ENCODE assay signal across 32 cellular contexts in genomic region chr15:74133703-74134386, GRCh38. TPM values are rescaled to one million over a fixed set of nuclear protein-coding genes. Genes with fewer than 3 reads are reported as not detected.
DNase-seq lines count a peak whose midpoint lies in the region; ATAC-seq, FAIRE-seq and TF ChIP-seq lines count a peak whose summit lies in the region.
"Had no signal": no experiment of that assay in that cellular context is flagged by ENCODE, and none has a peak within 500 bp of the region (broad histone marks: within the 10 kb centered on the region; RNA-seq: fewer than 3 reads in every experiment).

No MANE protein-coding gene starts in this region.

- no peak for DNase-seq in T-helper 1 cell
- no peak for DNase-seq in H9
- peak in 1 of 2 experiments; percentile 69 for DNase-seq in H1 (ENCODE audit: low read depth in 1 of 2, low spot score in 2 of 2)
- DNase-seq in mesendoderm = peak; percentile 52
- DNase-seq in NCI-H146 treated with DMSO at 0.1 percent for 48 hours (lab: John Stamatoyannopoulos, UW; ENCODE audit: unreplicated experiment) = no peak
- no peak for DNase-seq in Caco-2
- DNase-seq: activated T-cell treated with anti-CD3 and anti-CD28 coated beads, Interleukin-2, amount 50 U/mL, for 4 hours; CD8-positive, alpha-beta T cell; GDM1; NCI-H1105; NCI-H2029 treated with DMSO at 0.1 percent for 48 hours; NCI-H2227 treated with DMSO at 0.1 percent for 48 hours; SK-N-SH had no signal

- H2BK120ac ChIP-seq in H9 (ENCODE audit: low read depth, low read length, poor library complexity, severe bottlenecking) (no peak overlapping the region), H1 (replicated peaks; ENCODE audit: low read depth, low read length) (no peak overlapping the region), mesendoderm (ENCODE audit: low read depth, low read length) (no peak overlapping the region)

- H3K36me3 ChIP-seq in H1 (ENCODE audit: control insufficient read depth in 2 of 4, insufficient read depth in 4 of 4, low read length in 3 of 4) = peaks cover 0 to 6% (median 0%) of the 10 kb centered on the region in 4 experiments; a peak in 1 of 8 replicates
- no peaks in the 10 kb centered on the region for H3K36me3 ChIP-seq in mesendoderm (ENCODE audit: control insufficient read depth, insufficient read depth, low read length)
- H3K36me3 ChIP-seq in Caco-2 (ENCODE audit: control insufficient read depth, insufficient read depth, low read length) = no peaks in the 10 kb centered on the region
- H3K36me3 ChIP-seq: ascending aorta had no signal

- TF ChIP-seq EP300 in H1 (IDR thresholded peaks at IDR 0.05; ENCODE audit: borderline replicate concordance in 1 of 2, low read depth in 2 of 2, low read length in 2 of 2) = no peak

- H3K4ac ChIP-seq in H9 (ENCODE audit: low read depth, low read length) (no peak overlapping the region), H1 (replicated peaks; ENCODE audit: insufficient read length, low read depth, low read length) (no peak overlapping the region), mesendoderm (ENCODE audit: low read depth, low read length) (no peak overlapping the region)

- peaks cover 17% of the 10 kb centered on the region for H3K23me2 ChIP-seq in H9 (ENCODE audit: insufficient read length, low read depth, low read length, poor library complexity, severe bottlenecking)
- H3K23me2 ChIP-seq in H1 (ENCODE audit: low read depth, low read length) = peaks cover 34% of the 10 kb centered on the region; the same call in 1 of the 2 replicates

- H4K91ac ChIP-seq in H9 (ENCODE audit: insufficient read length, low read depth, low read length) = no peak overlapping the region
- no peak overlapping the region for H4K91ac ChIP-seq in H1 (replicated peaks; ENCODE audit: insufficient read length, low read length)

- H3K56ac ChIP-seq in H9 (ENCODE audit: insufficient read length, low read depth, low read length) (no peak overlapping the region), H1 (replicated peaks; ENCODE audit: insufficient read length, low read depth, low read length) (no peak overlapping the region), mesendoderm (ENCODE audit: low read length) (no peak overlapping the region)

- H2AFZ ChIP-seq in H9 (ENCODE audit: low read length) (no peak overlapping the region), H1 (ENCODE audit: low read length) (no peak overlapping the region; the same call in 1 of the 2 replicates)

- POLR2A ChIA-PET in H1 (lab: Charles Lee; ENCODE audit: partially characterized antibody) = interaction anchor here (0.9 to 1.5 kb wide), 9 partner anchors 12 to 178 kb away, joined by 3 to 7 read pairs (median 3); partner anchors contain the start of genes ISLR and STRA6
- POLR2A ChIA-PET in Caco-2 (lab: Charles Lee) = no interaction called here

- peak overlapping the region; percentile 34 for H3K27ac Mint-ChIP-seq in T-helper 1 cell treated with Interleukin-12 subunit alpha and Interleukin-12 subunit beta and Interleukin-4 antibody, amounts not matched to agents 30 μg/mL and 1 μg/mL, for 36 hours
- H3K27ac Mint-ChIP-seq in H9 = no peak overlapping the region
- no peak overlapping the region for H3K27ac Mint-ChIP-seq in Caco-2 (ENCODE audit: unreplicated experiment)
- H3K27ac Mint-ChIP-seq: activated naive CD4-positive, alpha-beta T cell treated with anti-CD3 and anti-CD28 coated beads, Interleukin-2, amount 50 U/mL, for 24 hours; CD8-positive, alpha-beta T cell; dendritic cell treated with granulocyte-macrophage colony-stimulating factor and Interleukin-4, amounts not matched to agents 40 ng/mL and 50 ng/mL, for 4 days; T-helper 2 cell treated with Interferon-gamma antibody and Interleukin-4, amounts not matched to agents 5 μg/mL and 100 μg/mL, for 36 hours; type B pancreatic cell had no signal

- no peak for TF ChIP-seq CTCF in H9 (conservative IDR thresholded peaks at IDR 0.05)
- no peak for TF ChIP-seq CTCF in H1 (IDR thresholded peaks at IDR 0.05; ENCODE audit: control extremely low read depth in 1 of 3, insufficient read depth in 1 of 3, low read depth in 1 of 3, low read length in 3 of 3)
- TF ChIP-seq CTCF in Caco-2 (IDR thresholded peaks at IDR 0.05; ENCODE audit: insufficient read depth in 1 of 2, low read depth in 1 of 2, low read length in 1 of 2, severe bottlenecking in 1 of 2, unreplicated experiment in 1 of 2) = no peak

- H3K27me3 ChIP-seq in H9 (ENCODE audit: insufficient read depth, low read length) = peaks cover 71% of the 10 kb centered on the region
- peaks cover 79 to 96% (median 93%) of the 10 kb centered on the region in 4 experiments for H3K27me3 ChIP-seq in H1 (replicated peaks in 1 of 4; ENCODE audit: control insufficient read depth in 3 of 4, extremely low read depth in 1 of 4, insufficient read depth in 3 of 4, low read length in 3 of 4)
- peaks cover 56% of the 10 kb centered on the region for H3K27me3 ChIP-seq in mesendoderm (ENCODE audit: insufficient read depth, low read length, poor library complexity)
- H3K27me3 ChIP-seq in Caco-2 (replicated peaks; ENCODE audit: control insufficient read depth, insufficient read depth, low read length) = peaks cover 6% of the 10 kb centered on the region

- H2BK12ac ChIP-seq in H9 (ENCODE audit: insufficient read length, low read depth, low read length) = no peak overlapping the region
- peak overlapping the region; percentile 92; the same call in 1 of the 2 replicates for H2BK12ac ChIP-seq in H1 (ENCODE audit: low read depth, low read length)

- H3K27me3 Mint-ChIP-seq in T-helper 1 cell treated with Interleukin-12 subunit alpha and Interleukin-12 subunit beta and Interleukin-4 antibody, amounts not matched to agents 30 μg/mL and 1 μg/mL, for 36 hours (ENCODE audit: low read depth) = peaks cover 96% of the 10 kb centered on the region
- H3K27me3 Mint-ChIP-seq in H9 (ENCODE audit: low read depth) (peaks cover 98% of the 10 kb centered on the region), Caco-2 (ENCODE audit: insufficient read depth, unreplicated experiment) (peaks cover 44% of the 10 kb centered on the region)

- H3K9ac ChIP-seq in H9 (ENCODE audit: extremely low read depth, insufficient read length, low read length) = no peak overlapping the region
- H3K9ac ChIP-seq in H1 (replicated peaks in 1 of 4; ENCODE audit: extremely low read depth in 1 of 4, low read depth in 3 of 4, low read length in 3 of 4) = no peak overlapping the region; a peak in 2 of 7 replicates
- no peak overlapping the region for H3K9ac ChIP-seq in mesendoderm (ENCODE audit: low read length)
- H3K9ac ChIP-seq: SK-N-SH had no signal

- BruUV-seq in Caco-2 (replicated peaks; lab: Mats Ljungman, UMichigan) = no TSS peak

- no peak overlapping the region for H2BK5ac ChIP-seq in H9 (ENCODE audit: insufficient read length, low read length)
- H2BK5ac ChIP-seq in H1 (ENCODE audit: low read depth, low read length) = peak overlapping the region; percentile 52; the same call in 1 of the 2 replicates
- no peak overlapping the region for H2BK5ac ChIP-seq in mesendoderm (ENCODE audit: low read length)

- no peak overlapping the region for H3K4me3 Mint-ChIP-seq in T-helper 1 cell treated with Interleukin-12 subunit alpha and Interleukin-12 subunit beta and Interleukin-4 antibody, amounts not matched to agents 30 μg/mL and 1 μg/mL, for 36 hours
- peak overlapping the region in 1 of 2 experiments; percentile 81; a peak in 1 of 5 replicates for H3K4me3 Mint-ChIP-seq in H9
- H3K4me3 Mint-ChIP-seq in Caco-2 (ENCODE audit: unreplicated experiment) = no peak overlapping the region
- H3K4me3 Mint-ChIP-seq: activated naive CD4-positive, alpha-beta T cell treated with anti-CD3 and anti-CD28 coated beads, Interleukin-2, amount 50 U/mL, for 24 hours; activated T-cell treated with anti-CD3 and anti-CD28 coated beads, Interleukin-2, amount 50 U/mL, for 4 hours; CD8-positive, alpha-beta T cell; dendritic cell treated with granulocyte-macrophage colony-stimulating factor and Interleukin-4, amounts not matched to agents 40 ng/mL and 50 ng/mL, for 4 days; T-helper 2 cell treated with Interferon-gamma antibody and Interleukin-4, amounts not matched to agents 5 μg/mL and 100 μg/mL, for 36 hours had no signal

- intact Hi-C loops in Caco-2 (cut with micrococcal nuclease; ENCODE audit: unreplicated experiment) = no loop called here

- no peaks in the 10 kb centered on the region; the same call in 1 of the 2 replicates for H3K4me1 ChIP-seq in H9 (ENCODE audit: insufficient read depth, low read length)
- H3K4me1 ChIP-seq in H1 (replicated peaks in 1 of 4; ENCODE audit: control insufficient read depth in 3 of 4, insufficient read depth in 4 of 4, low read length in 3 of 4) = peaks cover 0 to 71% (median 61%) of the 10 kb centered on the region in 4 experiments; a peak in 6 of 7 replicates
- H3K4me1 ChIP-seq in mesendoderm (ENCODE audit: control insufficient read depth, low read depth, low read length) = peaks cover 13% of the 10 kb centered on the region
- H3K4me1 ChIP-seq in Caco-2 = no peaks in the 10 kb centered on the region

- ATAC-seq in HG03565 (IDR thresholded peaks at IDR 0.05; ENCODE audit: unreplicated experiment) = no peak
- ATAC-seq: activated T-cell treated with anti-CD3 and anti-CD28 coated beads, Interleukin-2, amount 50 U/mL, for 4 hours; CD8-positive, alpha-beta T cell had no signal

- H2AK5ac ChIP-seq in H9 (ENCODE audit: insufficient read length, low read length) = no peak overlapping the region
- no peak overlapping the region; the same call in 1 of the 2 replicates for H2AK5ac ChIP-seq in H1 (ENCODE audit: low read depth, low read length)
- H2AK5ac ChIP-seq in mesendoderm (ENCODE audit: low read length) = no peak overlapping the region

- peaks cover 9% of the 10 kb centered on the region for H3K36me3 Mint-ChIP-seq in T-helper 1 cell treated with Interleukin-12 subunit alpha and Interleukin-12 subunit beta and Interleukin-4 antibody, amounts not matched to agents 30 μg/mL and 1 μg/mL, for 36 hours (ENCODE audit: low read depth)
- H3K36me3 Mint-ChIP-seq in H9 (ENCODE audit: insufficient read depth in 1 of 3, low read depth in 3 of 3) = peaks cover 0 to 1% (median 0%) of the 10 kb centered on the region in 3 experiments; a peak in 3 of 7 replicates
- no peaks in the 10 kb centered on the region for H3K36me3 Mint-ChIP-seq in Caco-2 (ENCODE audit: insufficient read depth, unreplicated experiment)
- H3K36me3 Mint-ChIP-seq: activated naive CD4-positive, alpha-beta T cell treated with anti-CD3 and anti-CD28 coated beads, Interleukin-2, amount 50 U/mL, for 24 hours; CD8-positive, alpha-beta T cell had no signal

- FAIRE-seq in H1 (lab: Jason Lieb, UNC) = no peak
- FAIRE-seq: endometrium, GM18507, small intestine had no signal

- H3K23ac ChIP-seq in H9 (ENCODE audit: insufficient read length, low read depth, low read length) = no peak overlapping the region
- no peak overlapping the region for H3K23ac ChIP-seq in H1 (ENCODE audit: insufficient read length)
- H3K23ac ChIP-seq in mesendoderm (ENCODE audit: low read length) = no peak overlapping the region

- no peak overlapping the region for H3T11ph ChIP-seq in H9 (ENCODE audit: low read length)

- H3K79me2 ChIP-seq in H9 (ENCODE audit: insufficient read depth, low read length) (no peaks in the 10 kb centered on the region), H1 (ENCODE audit: control insufficient read depth in 1 of 2, insufficient read depth in 2 of 2, low read length in 2 of 2) (no peaks in the 10 kb centered on the region), mesendoderm (ENCODE audit: control insufficient read depth, insufficient read depth, low read length) (no peaks in the 10 kb centered on the region)

- H3K27ac ChIP-seq in H9 (ENCODE audit: insufficient read length, low read depth, low read length) (no peak overlapping the region), H1 (ENCODE audit: low read depth, low read length) (no peak overlapping the region), mesendoderm (ENCODE audit: low read depth, low read length) (no peak overlapping the region)
- H3K27ac ChIP-seq: 22Rv1, ascending aorta, HL-60, VCaP had no signal

- H3K9me3 Mint-ChIP-seq in T-helper 1 cell treated with Interleukin-12 subunit alpha and Interleukin-12 subunit beta and Interleukin-4 antibody, amounts not matched to agents 30 μg/mL and 1 μg/mL, for 36 hours = no peaks in the 10 kb centered on the region
- H3K9me3 Mint-ChIP-seq in H9 = peaks cover 2 to 6% of the 10 kb centered on the region in 2 experiments; a peak in 2 of 5 replicates
- no peaks in the 10 kb centered on the region for H3K9me3 Mint-ChIP-seq in Caco-2 (ENCODE audit: unreplicated experiment)
- H3K9me3 Mint-ChIP-seq: activated naive CD4-positive, alpha-beta T cell treated with anti-CD3 and anti-CD28 coated beads, Interleukin-2, amount 50 U/mL, for 24 hours; activated T-cell treated with anti-CD3 and anti-CD28 coated beads, Interleukin-2, amount 50 U/mL, for 4 hours; CD8-positive, alpha-beta T cell; dendritic cell treated with granulocyte-macrophage colony-stimulating factor and Interleukin-4, amounts not matched to agents 40 ng/mL and 50 ng/mL, for 4 days; T-helper 2 cell treated with Interferon-gamma antibody and Interleukin-4, amounts not matched to agents 5 μg/mL and 100 μg/mL, for 36 hours; type B pancreatic cell had no signal

- TF ChIP-seq RAD21 in H1 (IDR thresholded peaks at IDR 0.05 in 1 of 2, conservative IDR thresholded peaks at IDR 0.05 in 1 of 2; ENCODE audit: low read depth in 2 of 2, low read length in 2 of 2) = no peak

- H3K79me1 ChIP-seq in H9 (ENCODE audit: insufficient read depth, low read depth, low read length, poor library complexity, severe bottlenecking) (no peaks in the 10 kb centered on the region), H1 (ENCODE audit: low read depth, low read length) (no peaks in the 10 kb centered on the region; the same call in 1 of the 2 replicates), mesendoderm (ENCODE audit: low read length) (no peaks in the 10 kb centered on the region)

- no peak overlapping the region for H2BK15ac ChIP-seq in H9 (ENCODE audit: low read depth, low read length)
- no peak overlapping the region for H2BK15ac ChIP-seq in H1 (ENCODE audit: low read length)
- H2BK15ac ChIP-seq in mesendoderm (replicated peaks; ENCODE audit: low read depth) = no peak overlapping the region

- no peaks in the 10 kb centered on the region for H3K9me3 ChIP-seq in H9 (ENCODE audit: control insufficient read depth, low read depth, low read length)
- H3K9me3 ChIP-seq in H1 (ENCODE audit: insufficient read depth in 2 of 2, low read depth in 1 of 2, low read length in 1 of 2) = peaks cover 0 to 8% of the 10 kb centered on the region in 2 experiments; a peak in 1 of 4 replicates
- no peaks in the 10 kb centered on the region for H3K9me3 ChIP-seq in Caco-2
- H3K9me3 ChIP-seq: SK-N-SH had no signal

- peak overlapping the region; percentile 3 to 62 (median 28); a peak in 5 of 8 replicates for H3K4me3 ChIP-seq in H1 (ENCODE audit: extremely low read depth in 1 of 4, insufficient read depth in 2 of 4, low read depth in 3 of 4, low read length in 4 of 4)
- H3K4me3 ChIP-seq in mesendoderm (ENCODE audit: low read length) = no peak overlapping the region
- H3K4me3 ChIP-seq in Caco-2 (ENCODE audit: low read depth, low read length) = no peak overlapping the region
- H3K4me3 ChIP-seq: ascending aorta had no signal

- WGBS in H9 (ENCODE audit: extremely low coverage, insufficient read length, low lambda C conversion rate) = no CpG with 5 or more reads among the region's 70 CpGs
- 5% methylated on average over 53 of the region's 70 CpGs; no CpG with 5 or more reads in 1 of the 2 experiments for WGBS in H1 (ENCODE audit: extremely low coverage in 1 of 2, insufficient coverage in 1 of 2, insufficient read length in 1 of 2, insufficient replicate concordance in 2 of 2, low coverage in 1 of 2, low lambda C conversion rate in 2 of 2, missing lambda C conversion rate in 1 of 2), 2 experiments
- no CpG with 5 or more reads among the region's 70 CpGs for WGBS in mesendoderm (ENCODE audit: extremely low coverage, insufficient coverage, low lambda C conversion rate)

- H2BK20ac ChIP-seq in H9 (ENCODE audit: low read depth, low read length, poor library complexity, severe bottlenecking) (no peak overlapping the region), H1 (ENCODE audit: low read length) (no peak overlapping the region; the same call in 1 of the 2 replicates)

- H3K4me2 ChIP-seq in H9 (ENCODE audit: insufficient read depth, insufficient read length, low read length) (peak overlapping the region; percentile 82), H1 (ENCODE audit: insufficient read depth in 1 of 2, low read depth in 2 of 2, low read length in 2 of 2) (peak overlapping the region; percentile 81 to 83), mesendoderm (ENCODE audit: low read length) (no peak overlapping the region)
- H3K4me2 ChIP-seq: SK-N-SH had no signal

- CTCF ChIA-PET in H1 (lab: Charles Lee; ENCODE audit: partially characterized antibody) (interaction anchor here (0.7 to 3.9 kb wide), 34 partner anchors 9 to 206 kb away, joined by 3 to 24 read pairs (median 4); partner anchors contain the start of gene STRA6), Caco-2 (lab: Charles Lee) (no interaction called here)

- peaks cover 18% of the 10 kb centered on the region for H3K4me1 Mint-ChIP-seq in T-helper 1 cell treated with Interleukin-12 subunit alpha and Interleukin-12 subunit beta and Interleukin-4 antibody, amounts not matched to agents 30 μg/mL and 1 μg/mL, for 36 hours (ENCODE audit: low read depth)
- H3K4me1 Mint-ChIP-seq in H9 = peaks cover 64 to 76% of the 10 kb centered on the region in 2 experiments
- no peaks in the 10 kb centered on the region for H3K4me1 Mint-ChIP-seq in Caco-2 (ENCODE audit: low read depth, unreplicated experiment)

- TF ChIP-seq POLR2A in H1 (IDR thresholded peaks at IDR 0.05; ENCODE audit: control extremely low read depth in 1 of 2, low read depth in 2 of 2, low read length in 2 of 2) = no peak

- peaks cover 4% of the 10 kb centered on the region for H4K20me1 ChIP-seq in H9 (ENCODE audit: control insufficient read depth, insufficient read depth, insufficient read length)
- H4K20me1 ChIP-seq in H1 (replicated peaks in 1 of 2; ENCODE audit: control insufficient read depth in 1 of 2, insufficient read depth in 2 of 2, low read length in 2 of 2) = peaks cover 7 to 13% of the 10 kb centered on the region in 2 experiments

- H4K8ac ChIP-seq in H9 (replicated peaks; ENCODE audit: insufficient read length, low read depth, low read length) (no peak overlapping the region), H1 (ENCODE audit: extremely low read depth, insufficient read depth, low read length) (no peak overlapping the region; the same call in 1 of the 2 replicates), mesendoderm (ENCODE audit: low read depth, low read length) (no peak overlapping the region)

- no peak overlapping the region for H4K5ac ChIP-seq in H9 (ENCODE audit: insufficient read length, low read depth, low read length)
- no peak overlapping the region for H4K5ac ChIP-seq in H1 (ENCODE audit: insufficient read length, low read depth, low read length)
- no peak overlapping the region for H4K5ac ChIP-seq in mesendoderm (ENCODE audit: low read length)

- H3K14ac ChIP-seq in H9 (ENCODE audit: insufficient read depth, low read length) (no peak overlapping the region), H1 (ENCODE audit: insufficient read length) (no peak overlapping the region)

- H3K18ac ChIP-seq in H9 (ENCODE audit: insufficient read length, low read depth, low read length) (no peak overlapping the region), H1 (ENCODE audit: extremely low read depth, low read length) (peak overlapping the region; percentile 87), mesendoderm (ENCODE audit: low read length) (no peak overlapping the region)

RNA-seq across cellular contexts. Expression of gene ISLR2, which starts 3.5 kb away (rescaled TPM):
- total RNA-seq in H9 (2021) = 0.09 TPM in 2 replicates
- total RNA-seq in H1 (2021; fragmentation: NEBNext Ultra II Directional; extraction: Animal tissue kit (Norgen Biotek cat#: 25700)) = 0.23 and 0.58 TPM in 2 replicates
- 0.30 and 0.47 TPM in 2 replicates for polyA plus RNA-seq in H1 (2011; rRNA removed)
- 0.26 TPM for polyA plus RNA-seq in H1 (2011; cell fraction: cytosol; rRNA removed)
- 0.31 TPM for polyA plus RNA-seq in H1 (2011; cell fraction: nucleus; rRNA removed)
- polyA plus RNA-seq in H1 (2012, experiment 1 of 2) = 0.36 to 1.2 TPM (median 0.37 TPM) in 4 replicates
- polyA plus RNA-seq in H1 (2012, experiment 2 of 2) = 0.18 TPM
- 1.2 TPM for polyA plus RNA-seq in H1 (2013, experiment 1 of 2)
- polyA plus RNA-seq in H1 (2013, experiment 2 of 2) = 0.81 TPM
- polyA minus RNA-seq in H1 (2011; rRNA and poly(A)+ RNA removed) = 0.19 and 0.29 TPM in 2 replicates
- polyA minus RNA-seq in H1 (2011; cell fraction: cytosol; rRNA and poly(A)+ RNA removed) = not detected
- 0.50 TPM for polyA minus RNA-seq in H1 (2011; cell fraction: nucleus; rRNA and poly(A)+ RNA removed)
- 0.28 TPM for polyA plus RNA-seq in mesendoderm (2013, experiment 1 of 2)
- 0.21 TPM for polyA plus RNA-seq in mesendoderm (2013, experiment 2 of 2)
- not detected in 2 replicates for total RNA-seq in Caco-2 (2022)
- total RNA-seq: activated T-cell treated with anti-CD3 and anti-CD28 coated beads, Interleukin-2, amount 50 U/mL, for 4 hours; CD8-positive, alpha-beta T cell; fibroblast of lung; H4; myocyte; renal cortical epithelial cell had no signal
- polyA plus RNA-seq: fibroblast of lung had no signal

RNA-seq across cellular contexts. Expression of gene ISLR, which starts 39.7 kb away (rescaled TPM):
- total RNA-seq in H9 (2021) (0.11 and 0.35 TPM in 2 replicates), Caco-2 (2022) (not detected in 2 replicates)
- 0.35 TPM in 1 of 2 replicates, not detected in the other for total RNA-seq in H1 (2021; fragmentation: NEBNext Ultra II Directional; extraction: Animal tissue kit (Norgen Biotek cat#: 25700))
- polyA plus RNA-seq in H1 (2011; rRNA removed) = 0.29 and 0.82 TPM in 2 replicates
- 0.27 TPM for polyA plus RNA-seq in H1 (2011; cell fraction: cytosol; rRNA removed)
- polyA plus RNA-seq in H1 (2011; cell fraction: nucleus; rRNA removed) = 1.0 TPM
- polyA plus RNA-seq in H1 (2012, experiment 1 of 2) = 0.21 to 0.28 TPM (median 0.27 TPM) in 4 replicates
- polyA plus RNA-seq in H1 (2012, experiment 2 of 2) = 0.35 TPM
- polyA plus RNA-seq in H1 (2013, experiment 1 of 2) = 1.0 TPM
- polyA plus RNA-seq in H1 (2013, experiment 2 of 2) = 0.98 TPM
- polyA minus RNA-seq in H1 (2011; rRNA and poly(A)+ RNA removed) = 0.13 and 0.78 TPM in 2 replicates
- polyA minus RNA-seq in H1 (2011; cell fraction: cytosol; rRNA and poly(A)+ RNA removed) = not detected
- 0.90 TPM for polyA minus RNA-seq in H1 (2011; cell fraction: nucleus; rRNA and poly(A)+ RNA removed)
- polyA plus RNA-seq in mesendoderm (2013, experiment 1 of 2) = 1.2 TPM
- polyA plus RNA-seq in mesendoderm (2013, experiment 2 of 2) = 0.84 TPM
- total RNA-seq: CD8-positive, alpha-beta T cell; M059J had no signal

RNA-seq across cellular contexts. Expression of gene GOLGA6A, which starts 51.5 kb away (rescaled TPM):
- total RNA-seq in H9 (2021) (0.72 and 0.90 TPM in 2 replicates), Caco-2 (2022) (not detected in 2 replicates)
- total RNA-seq in H1 (2021; fragmentation: NEBNext Ultra II Directional; extraction: Animal tissue kit (Norgen Biotek cat#: 25700)) = 0.80 and 3.3 TPM in 2 replicates
- polyA plus RNA-seq in H1 (2011; rRNA removed) = 1.0 and 2.1 TPM in 2 replicates
- polyA plus RNA-seq in H1 (2011; cell fraction: cytosol; rRNA removed) = 1.0 TPM
- polyA plus RNA-seq in H1 (2011; cell fraction: nucleus; rRNA removed) = 3.6 TPM
- 1.4 to 3.3 TPM (median 2.4 TPM) in 4 replicates for polyA plus RNA-seq in H1 (2012, experiment 1 of 2)
- not detected for polyA plus RNA-seq in H1 (2012, experiment 2 of 2)
- polyA plus RNA-seq in H1 (2013, experiment 1 of 2) = 2.3 TPM
- 1.9 TPM for polyA plus RNA-seq in H1 (2013, experiment 2 of 2)
- polyA minus RNA-seq in H1 (2011; rRNA and poly(A)+ RNA removed) = 0.51 and 1.7 TPM in 2 replicates
- 2.9 TPM for polyA minus RNA-seq in H1 (2011; cell fraction: cytosol; rRNA and poly(A)+ RNA removed)
- 3.5 TPM for polyA minus RNA-seq in H1 (2011; cell fraction: nucleus; rRNA and poly(A)+ RNA removed)
- 0.20 TPM for polyA plus RNA-seq in mesendoderm (2013, experiment 1 of 2)
- 0.45 TPM for polyA plus RNA-seq in mesendoderm (2013, experiment 2 of 2)
- total RNA-seq: activated T-cell treated with anti-CD3 and anti-CD28 coated beads, Interleukin-2, amount 50 U/mL, for 4 hours; ascending aorta; CD8-positive, alpha-beta T cell; H4; M059J; myocyte; omental fat pad had no signal
- polyA plus RNA-seq: fibroblast of lung, SK-N-SH had no signal

Comparison
In these comparisons a context has a peak if more than half of its experiments do, and no peak if none do; other contexts are left out.
1. H3K4me3 ChIP-seq: peak in H1 (4 of 4); none in mesendoderm (single experiment) and Caco-2 (single experiment).